ENCODE assay signal across 15 cellular contexts in the genomic region with DNA sequence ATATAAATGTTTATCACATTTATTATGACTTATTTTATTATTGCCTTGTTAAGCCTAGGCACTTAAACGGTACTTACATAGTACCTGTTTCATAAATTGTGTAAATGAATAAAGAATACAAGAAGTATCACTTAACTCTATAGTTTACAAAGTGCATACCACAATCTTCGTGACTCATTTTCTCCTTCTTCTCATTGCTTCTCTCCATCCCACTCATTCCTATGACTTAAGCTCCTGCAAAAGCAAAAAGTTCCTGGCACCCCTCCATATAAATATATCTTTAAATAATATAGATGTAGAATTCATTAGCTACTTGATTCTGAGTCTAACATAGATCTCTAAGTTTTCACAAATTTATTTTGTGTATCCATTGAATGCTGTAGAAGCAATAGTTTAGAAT.
DNase-seq lines count a peak whose midpoint lies in the region; ATAC-seq and TF ChIP-seq lines count a peak whose summit lies in the region.
"Had no signal": no experiment of that assay in that cellular context is flagged by ENCODE, and none has a peak within 500 bp of the region (broad histone marks: within the 10 kb centered on the region; RNA-seq: fewer than 3 reads in every experiment).

No MANE protein-coding gene starts in this region.

- no peak for ATAC-seq in GM21529 (IDR thresholded peaks at IDR 0.05; ENCODE audit: unreplicated experiment)
- ATAC-seq: CD8-positive, alpha-beta T cell had no signal

- no peak overlapping the region for H3K4me3 ChIP-seq in choroid plexus epithelial cell (ENCODE audit: low read depth, low read length)
- H3K4me3 ChIP-seq: BLaER1, SJCRH30 had no signal

- peak; percentile 21 for DNase-seq in LHCN-M2 (ENCODE audit: low read depth)
- peak; percentile 87 for DNase-seq in choroid plexus epithelial cell (ENCODE audit: low read depth)
- peak; percentile 96 for DNase-seq in iris pigment epithelial cell (ENCODE audit: low read depth)
- no peak for DNase-seq in GM20000 (ENCODE audit: low spot score)
- no peak for DNase-seq in GM13976 (ENCODE audit: low spot score)
- DNase-seq in AG08395 (ENCODE audit: low spot score), result no peak
- DNase-seq: CD8-positive, alpha-beta T cell; Kasumi-1; NCI-H1105 treated with DMSO at 0.1 percent for 48 hours; NCI-H1930; NCI-H446; OCI-M1; SJCRH30 had no signal

- TF ChIP-seq CTCF in choroid plexus epithelial cell (conservative IDR thresholded peaks at IDR 0.05; ENCODE audit: low read depth, low read length) (no peak), GM20000 (IDR thresholded peaks at IDR 0.05; ENCODE audit: extremely low read depth, missing control alignments) (no peak), GM13976 (IDR thresholded peaks at IDR 0.05; ENCODE audit: borderline replicate concordance, control extremely low read depth, extremely low read depth, insufficient read depth, missing control alignments) (no peak)

- in situ Hi-C loops in GM13976 (cut with MboI; ENCODE audit: low sequenced_read_pairs, unreplicated experiment), result no loop called here

Comparison
In these comparisons a context has a peak if more than half of its experiments do, and no peak if none do; other contexts are left out.
1. DNase-seq: peak in LHCN-M2 (single experiment), choroid plexus epithelial cell (single experiment) and iris pigment epithelial cell (single experiment); none in GM20000 (single experiment), GM13976 (single experiment) and AG08395 (single experiment).